ENCODE assay signal across 18 cellular contexts in genomic region chr7:4119848-4120247, GRCh38.
DNase-seq lines count a peak whose midpoint lies in the region; ATAC-seq, FAIRE-seq and TF ChIP-seq lines count a peak whose summit lies in the region.
"Had no signal": no experiment of that assay in that cellular context is flagged by ENCODE, and none has a peak within 500 bp of the region (broad histone marks: within the 10 kb centered on the region; RNA-seq: fewer than 3 reads in every experiment).

No MANE protein-coding gene starts in this region.

- H3K9me3 ChIP-seq in kidney (ENCODE audit: control insufficient read depth in 1 of 2, low read length in 2 of 2): peaks cover 0 to 19% of the 10 kb centered on the region in 2 donors

- no peaks in the 10 kb centered on the region for H3K36me3 ChIP-seq in kidney (ENCODE audit: control insufficient read depth in 1 of 2, insufficient read depth in 2 of 2, low read length in 2 of 2)

- no peak overlapping the region for H3K4me3 ChIP-seq in kidney (ENCODE audit: low read length in 2 of 2)
- H3K4me3 ChIP-seq: BLaER1 treated with 17β-estradiol and CSF1 and Interleukin-3, amounts not matched to agents 10 nM and 100 nM; GM12878 had no signal

- H3K4me1 ChIP-seq in kidney (ENCODE audit: control insufficient read depth in 1 of 2, insufficient read depth in 1 of 2, low read depth in 1 of 2, low read length in 2 of 2): no peaks in the 10 kb centered on the region

- intact Hi-C loops in kidney (cut with DNase I): no loop called here

- TF ChIP-seq CTCF in kidney (IDR thresholded peaks at IDR 0.05; ENCODE audit: borderline replicate concordance, extremely low read depth, insufficient read depth): no peak

- ATAC-seq in HG02938 (IDR thresholded peaks at IDR 0.05; ENCODE audit: unreplicated experiment) (no peak), HG03025 (IDR thresholded peaks at IDR 0.05; ENCODE audit: low FRiP score, unreplicated experiment) (no peak)
- ATAC-seq: CD8-positive, alpha-beta T cell; GM12878; HepG2 had no signal

- DNase-seq in SIG-M5 treated with dmso at 0.1 percent for 504 hours (lab: John Stamatoyannopoulos, UW; ENCODE audit: unreplicated experiment) (peak; percentile 7), SIG-M5 (lab: John Stamatoyannopoulos, UW) (no peak), NOMO-1 treated with dmso at 0.1 percent for 144 hours (lab: John Stamatoyannopoulos, UW; ENCODE audit: unreplicated experiment) (peak; percentile 15), kidney (no peak), NCI-H1930 (lab: John Stamatoyannopoulos, UW) (no peak)
- DNase-seq: 8988T; Calu3; CD8-positive, alpha-beta T cell; DMS79 treated with DMSO at 0.1 percent for 48 hours; H9 had no signal

- FAIRE-seq in G401.6 (lab: Jason Lieb, UNC) (peak; percentile 46), kidney (lab: Jason Lieb, UNC) (peak; percentile 25)
- FAIRE-seq: GM12878, H1, HepG2, HTR-8/SVneo had no signal

- H3K9ac ChIP-seq in kidney (ENCODE audit: low read length in 2 of 2): no peak overlapping the region
- H3K9ac ChIP-seq: BLaER1 treated with 17β-estradiol and CSF1 and Interleukin-3, amounts not matched to agents 10 nM and 100 nM had no signal

- H3K27ac ChIP-seq in kidney (ENCODE audit: low read depth in 2 of 2, low read length in 2 of 2): no peak overlapping the region
- H3K27ac ChIP-seq: BLaER1 treated with 17β-estradiol and CSF1 and Interleukin-3, amounts not matched to agents 10 nM and 100 nM had no signal

Comparison
In these comparisons a context has a peak if more than half of its experiments do, and no peak if none do; other contexts are left out.
1. DNase-seq: peak in SIG-M5 treated with dmso at 0.1 percent for 504 hours (single experiment) and NOMO-1 treated with dmso at 0.1 percent for 144 hours (single experiment); none in SIG-M5 (single experiment), kidney (single experiment) and NCI-H1930 (0 of 2).